28 cellular contexts compared by ENCODE assay signal in genomic region chr5:174352681-174353080, GRCh38.
"Had no signal": no experiment of that assay in that cellular context is flagged by ENCODE, and none has a peak within 500 bp of the region (broad histone marks: within the 10 kb centered on the region; RNA-seq: fewer than 3 reads in every experiment).

No MANE protein-coding gene starts in this region.

- H3K27ac ChIP-seq: neural progenitor cell, ovary, parathyroid adenoma, psoas muscle, right lobe of liver, sigmoid colon, spleen, suprapubic skin, testis, tibial artery, transverse colon, upper lobe of right lung, uterus had no signal

- H3K9ac ChIP-seq: neural progenitor cell, parathyroid adenoma had no signal

- H3K79me2 ChIP-seq: parathyroid adenoma had no signal

- DNase-seq: natural killer cell; occipital lobe; ovary; posterior cingulate gyrus; psoas muscle; right cardiac atrium; right lobe of liver; sigmoid colon; small intestine; spleen; stimulated activated CD4-positive, alpha-beta T cell treated with anti-CD3 and anti-CD28 coated beads, Interleukin-12 subunit alpha, Interleukin-12 subunit beta, amount 100 ng/mL, for 4 hours; stimulated activated CD4-positive, alpha-beta T cell treated with anti-CD3 and anti-CD28 coated beads, Interleukin-1b, Interleukin-23, amount 100 ng/mL, for 48 hours; stimulated activated CD4-positive, alpha-beta T cell treated with anti-CD3 and anti-CD28 coated beads, Interleukin-4, amount 100 ng/mL, for 1 hour; stimulated activated CD4-positive, alpha-beta T cell treated with anti-CD3 and anti-CD28 coated beads, Interleukin-4, amount 100 ng/mL, for 4 hours; stimulated activated CD8-positive, alpha-beta memory T cell treated with anti-CD3 and anti-CD28 coated beads, Interleukin-4, amount 100 ng/mL, for 48 hours; stimulated activated naive CD4-positive, alpha-beta T cell; stimulated activated naive CD8-positive, alpha-beta T cell treated with anti-CD3 and anti-CD28 coated beads, Interleukin-15, amount 100 ng/mL, for 72 hours; stimulated activated naive CD8-positive, alpha-beta T cell treated with anti-CD3 and anti-CD28 coated beads, Interleukin-15, Interleukin-2, amounts not matched to agents 100 U/mL and 50 U/mL, for 24 hours; substantia nigra; testis; tibial artery; transverse colon; upper lobe of right lung; uterus had no signal

- H3K4me3 ChIP-seq: neural progenitor cell, ovary, psoas muscle, right lobe of liver, sigmoid colon, spleen, suprapubic skin, testis, tibial artery, transverse colon, upper lobe of right lung, uterus had no signal

- H2AFZ ChIP-seq: neural progenitor cell, parathyroid adenoma had no signal

- H3K9me3 ChIP-seq: ovary, psoas muscle, right lobe of liver, sigmoid colon, suprapubic skin, testis, tibial artery, transverse colon, upper lobe of right lung, uterus had no signal

- H3K27me3 ChIP-seq: neural progenitor cell, ovary, right lobe of liver, sigmoid colon, spleen, testis, tibial artery, transverse colon, upper lobe of right lung, uterus had no signal

- H3K36me3 ChIP-seq: neural progenitor cell, ovary, right lobe of liver, sigmoid colon, spleen, suprapubic skin, tibial artery, transverse colon, upper lobe of right lung, uterus had no signal

- H3K4me1 ChIP-seq: neural progenitor cell, parathyroid adenoma, psoas muscle, right lobe of liver, sigmoid colon, spleen, suprapubic skin, testis, transverse colon, upper lobe of right lung, uterus had no signal

- H3K4me2 ChIP-seq: neural progenitor cell had no signal

- ATAC-seq: natural killer cell; psoas muscle; right cardiac atrium; right lobe of liver; stimulated activated memory B cell treated with anti-CD40 and anti-IgM and Interleukin-4, amounts not matched to agents 10 μg/mL and 1 μg/mL and 100 μg/mL, for 72 hours; stimulated activated naive CD8-positive, alpha-beta T cell treated with anti-CD3 and anti-CD28 coated beads, Interleukin-15, amount 100 ng/mL, for 72 hours; stimulated activated naive CD8-positive, alpha-beta T cell treated with anti-CD3 and anti-CD28 coated beads, Interleukin-15, Interleukin-2, amounts not matched to agents 100 U/mL and 50 U/mL, for 24 hours; upper lobe of right lung had no signal
